Comparison of ENCODE assay signal across 8 cellular contexts in genomic region chr11:124644426-124645280, GRCh38. TPM values are rescaled to one million over a fixed set of nuclear protein-coding genes. Genes with fewer than 3 reads are reported as not detected.
DNase-seq lines count a peak whose midpoint lies in the region; ATAC-seq and TF ChIP-seq lines count a peak whose summit lies in the region.

No MANE protein-coding gene starts in this region.

- no peak overlapping the region for H2AK5ac ChIP-seq in H9 (ENCODE audit: insufficient read length, low read length)

- intact Hi-C loops in activated CD4-positive, alpha-beta T cell treated with anti-CD3 and anti-CD28 coated beads for 36 hours (cut with DNase I, micrococcal nuclease), result loop anchor here (1.0 to 2.0 kb wide), 5 partner anchors 27 to 222 kb away; no protein-coding TSS in a partner anchor
- intact Hi-C loops in lower lobe of right lung (cut with DNase I) (no loop called here), testis (cut with DNase I; ENCODE audit: low total_unique reads) (no loop called here)

- TF ChIP-seq POLR2A in testis (IDR thresholded peaks at IDR 0.05), result no peak

- H3K56ac ChIP-seq in H9 (ENCODE audit: insufficient read length, low read depth, low read length), result no peak overlapping the region

- H3K23ac ChIP-seq in H9 (ENCODE audit: insufficient read length, low read depth, low read length), result no peak overlapping the region

- H3K4me2 ChIP-seq in H9 (ENCODE audit: insufficient read depth, insufficient read length, low read length), result peak overlapping the region; percentile 40

- H3K4ac ChIP-seq in H9 (ENCODE audit: low read depth, low read length), result no peak overlapping the region

- H2BK15ac ChIP-seq in H9 (ENCODE audit: low read depth, low read length), result no peak overlapping the region

- WGBS in H9 (ENCODE audit: extremely low coverage, insufficient read length, low lambda C conversion rate), result no CpG with 5 or more reads among the region's 16 CpGs
- 32 to 38% methylated on average over 16 of the region's 16 CpGs for WGBS in testis, 2 donors

- peaks cover 28% of the 10 kb centered on the region for H3K36me3 ChIP-seq in lower lobe of right lung
- no peaks in the 10 kb centered on the region for H3K36me3 ChIP-seq in testis (ENCODE audit: low read depth, missing control alignments)

- no peak overlapping the region for H4K91ac ChIP-seq in H9 (ENCODE audit: insufficient read length, low read depth, low read length)

- H3K14ac ChIP-seq in H9 (ENCODE audit: insufficient read depth, low read length), result no peak overlapping the region

- TF ChIP-seq CTCF in H9 (conservative IDR thresholded peaks at IDR 0.05), result peak; percentile 88
- peak; percentile 85 for TF ChIP-seq CTCF in lower lobe of right lung (IDR thresholded peaks at IDR 0.05)
- TF ChIP-seq CTCF in testis (IDR thresholded peaks at IDR 0.05), result peak; percentile 68 to 85 (median 83)

- no peak overlapping the region for H2BK20ac ChIP-seq in H9 (ENCODE audit: low read depth, low read length, poor library complexity, severe bottlenecking)

- no peak overlapping the region for H2AFZ ChIP-seq in H9 (ENCODE audit: low read length)

- no peak overlapping the region for H3K18ac ChIP-seq in H9 (ENCODE audit: insufficient read length, low read depth, low read length)

- H3K4me3 ChIP-seq in lower lobe of right lung (no peak overlapping the region), testis (no peak overlapping the region)

- H2BK5ac ChIP-seq in H9 (ENCODE audit: insufficient read length, low read length), result no peak overlapping the region

- H4K8ac ChIP-seq in H9 (replicated peaks; ENCODE audit: insufficient read length, low read depth, low read length), result no peak overlapping the region

- H3K23me2 ChIP-seq in H9 (ENCODE audit: insufficient read length, low read depth, low read length, poor library complexity, severe bottlenecking), result no peaks in the 10 kb centered on the region

- H3K9me3 Mint-ChIP-seq in activated CD4-positive, alpha-beta T cell treated with anti-CD3 and anti-CD28 coated beads for 36 hours (ENCODE audit: low read depth), result no peaks in the 10 kb centered on the region
- H3K9me3 Mint-ChIP-seq in H9, result peaks cover 0 to 3% of the 10 kb centered on the region in 2 experiments; a peak in 1 of 5 replicates

- H3K27me3 ChIP-seq in H9 (ENCODE audit: insufficient read depth, low read length), result peaks cover 3% of the 10 kb centered on the region; the same call in 1 of the 2 replicates
- no peaks in the 10 kb centered on the region for H3K27me3 ChIP-seq in lower lobe of right lung (ENCODE audit: low read depth)
- H3K27me3 ChIP-seq in testis, result no peaks in the 10 kb centered on the region

- H3K27ac ChIP-seq in H9 (ENCODE audit: insufficient read length, low read depth, low read length), result no peak overlapping the region
- H3K27ac ChIP-seq in lower lobe of right lung, result no peak overlapping the region
- no peak overlapping the region for H3K27ac ChIP-seq in testis

- H3K36me3 Mint-ChIP-seq in activated CD4-positive, alpha-beta T cell treated with anti-CD3 and anti-CD28 coated beads for 36 hours (ENCODE audit: low read depth), result peaks cover 2% of the 10 kb centered on the region
- H3K36me3 Mint-ChIP-seq in H9 (ENCODE audit: insufficient read depth in 1 of 3, low read depth in 3 of 3), result peaks cover 0 to 15% (median 4%) of the 10 kb centered on the region in 3 experiments; a peak in 3 of 7 replicates

- H3K27ac Mint-ChIP-seq in activated CD4-positive, alpha-beta T cell treated with anti-CD3 and anti-CD28 coated beads for 36 hours, result no peak overlapping the region
- no peak overlapping the region for H3K27ac Mint-ChIP-seq in H9

- no peak overlapping the region for H3K4me3 Mint-ChIP-seq in activated CD4-positive, alpha-beta T cell treated with anti-CD3 and anti-CD28 coated beads for 36 hours
- H3K4me3 Mint-ChIP-seq in H9, result no peak overlapping the region; a peak in 1 of 5 replicates

- CTCF ChIA-PET in activated CD4-positive, alpha-beta T cell treated with anti-CD3 and anti-CD28 coated beads for 36 hours (lab: Charles Lee), result interaction anchor here (0.6 to 2.4 kb wide), 14 partner anchors 9 to 232 kb away, joined by 3 to 7 read pairs (median 5); no protein-coding TSS in a partner anchor

- no peak overlapping the region for H3T11ph ChIP-seq in H9 (ENCODE audit: low read length)

- no peaks in the 10 kb centered on the region for H3K79me1 ChIP-seq in H9 (ENCODE audit: insufficient read depth, low read depth, low read length, poor library complexity, severe bottlenecking)

- ATAC-seq in activated CD4-positive, alpha-beta T cell treated with anti-CD3 and anti-CD28 coated beads for 36 hours, result no peak
- ATAC-seq in lower lobe of right lung, result peak; percentile 88 to 91

- POLR2A ChIA-PET in activated CD4-positive, alpha-beta T cell treated with anti-CD3 and anti-CD28 coated beads for 36 hours (lab: Charles Lee), result no interaction called here

- no peak overlapping the region for H4K5ac ChIP-seq in H9 (ENCODE audit: insufficient read length, low read depth, low read length)

- DNase-seq in activated CD4-positive, alpha-beta T cell treated with anti-CD3 and anti-CD28 coated beads for 36 hours, result peak; percentile 38
- no peak for DNase-seq in activated CD4-positive, alpha-beta T cell treated with anti-CD3 and anti-CD28 coated beads for 1 hour
- DNase-seq in H9 (peak; percentile 63), NCI-H1092 (lab: John Stamatoyannopoulos, UW) (peak; percentile 45), SW 1271 (lab: John Stamatoyannopoulos, UW) (peak; percentile 29 to 80), dermis blood vessel endothelial cell (peak; percentile 82), lower lobe of right lung (peak; percentile 51), testis (peak; percentile 64)

- H3K4me1 Mint-ChIP-seq in activated CD4-positive, alpha-beta T cell treated with anti-CD3 and anti-CD28 coated beads for 36 hours, result peaks cover 3% of the 10 kb centered on the region
- peaks cover 5% of the 10 kb centered on the region in 2 experiments for H3K4me1 Mint-ChIP-seq in H9

- H3K9ac ChIP-seq in H9 (ENCODE audit: extremely low read depth, insufficient read length, low read length), result no peak overlapping the region

- no peak overlapping the region for H2BK12ac ChIP-seq in H9 (ENCODE audit: insufficient read length, low read depth, low read length)

- H4K20me1 ChIP-seq in H9 (ENCODE audit: control insufficient read depth, insufficient read depth, insufficient read length), result no peaks in the 10 kb centered on the region

- no peak overlapping the region for H2BK120ac ChIP-seq in H9 (ENCODE audit: low read depth, low read length, poor library complexity, severe bottlenecking)

- H3K79me2 ChIP-seq in H9 (ENCODE audit: insufficient read depth, low read length), result no peaks in the 10 kb centered on the region

- H3K4me1 ChIP-seq in H9 (ENCODE audit: insufficient read depth, low read length) (no peaks in the 10 kb centered on the region), lower lobe of right lung (peaks cover 7% of the 10 kb centered on the region), testis (no peaks in the 10 kb centered on the region)

- no peaks in the 10 kb centered on the region for H3K9me3 ChIP-seq in H9 (ENCODE audit: control insufficient read depth, low read depth, low read length)
- H3K9me3 ChIP-seq in lower lobe of right lung, result no peaks in the 10 kb centered on the region
- no peaks in the 10 kb centered on the region for H3K9me3 ChIP-seq in testis

- no peaks in the 10 kb centered on the region for H3K27me3 Mint-ChIP-seq in activated CD4-positive, alpha-beta T cell treated with anti-CD3 and anti-CD28 coated beads for 36 hours
- peaks cover 2% of the 10 kb centered on the region; the same call in 1 of the 2 replicates for H3K27me3 Mint-ChIP-seq in H9 (ENCODE audit: low read depth)

RNA-seq across cellular contexts. Expression of gene TBRG1, which starts 22.0 kb away (rescaled TPM):
- 10 to 100 TPM; 29.6 to 40.6 TPM for total RNA-seq in activated CD4-positive, alpha-beta T cell treated with anti-CD3 and anti-CD28 coated beads for 36 hours
- total RNA-seq in H9 (2021) (23.9 and 25.8 TPM in 2 replicates), dermis blood vessel endothelial cell (17.5 and 18.4 TPM in 2 replicates), lower lobe of right lung (46.3 TPM), testis (10 to 100 TPM; 25.2 to 35.7 TPM)
- polyA plus RNA-seq in testis (ENCODE audit: insufficient read depth, low read depth, low replicate concordance), result 38.8 TPM

RNA-seq across cellular contexts. Expression of gene SIAE, which starts 28.9 kb away (rescaled TPM):
- 10 to 100 TPM in 1 of 2 experiments, 1 to 10 TPM in 1; 9.4 to 12.2 TPM for total RNA-seq in activated CD4-positive, alpha-beta T cell treated with anti-CD3 and anti-CD28 coated beads for 36 hours
- 4.7 and 5.6 TPM in 2 replicates for total RNA-seq in H9 (2021)
- total RNA-seq in dermis blood vessel endothelial cell, result 20.8 and 22.0 TPM in 2 replicates
- 41.4 TPM for total RNA-seq in lower lobe of right lung
- 10 to 100 TPM; 14.5 to 16.1 TPM for total RNA-seq in testis
- polyA plus RNA-seq in testis (ENCODE audit: insufficient read depth, low read depth, low replicate concordance), result 15.3 TPM

RNA-seq across cellular contexts. Expression of gene SPA17, which starts 29.1 kb away (rescaled TPM):
- total RNA-seq in activated CD4-positive, alpha-beta T cell treated with anti-CD3 and anti-CD28 coated beads for 36 hours, result 1 to 10 TPM; 3.9 to 4.7 TPM
- total RNA-seq in H9 (2021) (6.9 and 7.2 TPM in 2 replicates), dermis blood vessel endothelial cell (5.8 and 6.9 TPM in 2 replicates), lower lobe of right lung (8.5 TPM), testis (100 to 1,000 TPM in 1 of 2 donors, 10 to 100 TPM in 1; 97.5 to 170 TPM)
- polyA plus RNA-seq in testis (ENCODE audit: insufficient read depth, low read depth, low replicate concordance), result 405 TPM

RNA-seq across cellular contexts. Expression of gene PANX3, which starts 33.4 kb away (rescaled TPM):
- total RNA-seq in activated CD4-positive, alpha-beta T cell treated with anti-CD3 and anti-CD28 coated beads for 36 hours, result not detected
- not detected in 2 replicates for total RNA-seq in H9 (2021)
- total RNA-seq in dermis blood vessel endothelial cell, result not detected in 2 replicates
- not detected for total RNA-seq in lower lobe of right lung
- total RNA-seq in testis, result under 1 TPM in 1 of 2 donors, not detected in 1; 0.43 TPM
- 0.18 TPM for polyA plus RNA-seq in testis (ENCODE audit: insufficient read depth, low read depth, low replicate concordance)

Comparison
In these comparisons a context has a peak if more than half of its experiments do, and no peak if none do; other contexts are left out.
1. RNA of gene SPA17, which starts 29.1 kb away (total RNA-seq): 97.5 to 170 TPM in testis; 8.5 TPM in lower lobe of right lung (single experiment), 6.9 to 7.2 TPM in H9, 5.8 to 6.9 TPM in dermis blood vessel endothelial cell and 3.9 to 4.7 TPM in activated CD4-positive, alpha-beta T cell treated with anti-CD3 and anti-CD28 coated beads for 36 hours; every median in the first group is over 10 times any median in the second.
2. intact Hi-C loops: an anchor here in activated CD4-positive, alpha-beta T cell treated with anti-CD3 and anti-CD28 coated beads for 36 hours (1.0 to 2.0 kb wide); none called in lower lobe of right lung and testis.
3. Peak in every context shown above with its lines, with median percentiles within 50 percentile points of each other: CTCF ChIP-seq.